ENCODE assay signal across 22 cellular contexts in the genomic region with DNA sequence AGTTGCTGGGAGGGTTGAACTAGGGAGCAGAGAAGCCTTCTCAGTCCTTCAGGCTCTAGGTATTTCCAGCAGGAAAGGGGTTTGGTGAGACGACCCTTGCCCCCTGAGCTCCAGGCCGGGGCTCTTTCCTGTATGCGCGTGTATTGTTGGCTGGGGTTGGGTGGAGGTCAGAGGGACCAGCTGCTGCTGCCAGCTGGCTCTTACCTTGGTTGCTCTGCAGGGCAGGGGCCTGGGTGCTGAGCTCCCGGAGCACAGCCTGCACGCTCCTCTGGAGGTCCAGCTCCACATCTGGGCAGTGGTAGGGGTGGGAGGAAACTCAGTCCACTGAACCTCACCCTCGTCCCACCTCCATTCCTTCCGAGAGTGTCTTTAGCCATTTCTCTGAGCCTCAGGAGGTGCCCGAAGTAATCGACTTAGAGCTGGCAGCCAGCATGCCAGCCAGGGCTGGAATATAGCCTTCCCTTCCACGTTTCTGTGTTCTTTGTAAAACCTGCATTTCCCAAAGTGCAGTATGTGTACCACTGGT. TPM values are rescaled to one million over a fixed set of nuclear protein-coding genes. Genes with fewer than 3 reads are reported as not detected.
A peak's percentile ranks its signal among the peaks of the same experiment; 100 is the strongest.
DNase-seq lines count a peak whose midpoint lies in the region; ATAC-seq and TF ChIP-seq lines count a peak whose summit lies in the region.
"Had no signal": no experiment of that assay in that cellular context is flagged by ENCODE, and none has a peak within 500 bp of the region (broad histone marks: within the 10 kb centered on the region; RNA-seq: fewer than 3 reads in every experiment).

No MANE protein-coding gene starts in this region.

- 42 to 69% methylated on average over 11 of the region's 11 CpGs for WGBS in sigmoid colon, 2 donors
- WGBS in ovary, 3 donors: 50 to 56% (median 53%) methylated on average over 11 of the region's 11 CpGs

- H3K36me3 Mint-ChIP-seq in activated CD8-positive, alpha-beta memory T cell treated with anti-CD3 and anti-CD28 coated beads, Interleukin-2, amount 10 ng/mL, durations not matched to agents 7 days and 5 days: no peaks in the 10 kb centered on the region

- H3K9me3 ChIP-seq in sigmoid colon (no peaks in the 10 kb centered on the region), ovary (no peaks in the 10 kb centered on the region)
- H3K9me3 ChIP-seq: BE2C, Peyer's patch, SJSA1 had no signal

- no peak overlapping the region for H3K27ac Mint-ChIP-seq in activated CD8-positive, alpha-beta memory T cell treated with anti-CD3 and anti-CD28 coated beads, Interleukin-2, amount 10 ng/mL, durations not matched to agents 7 days and 5 days
- H3K27ac Mint-ChIP-seq: IgD-negative memory B cell had no signal

- CTCF ChIA-PET in activated CD8-positive, alpha-beta memory T cell treated with anti-CD3 and anti-CD28 coated beads, Interleukin-2, amount 10 ng/mL, durations not matched to agents 7 days and 5 days (lab: Charles Lee): no interaction called here

- intact Hi-C loops in Right ventricle myocardium superior (cut with DNase I): no loop called here
- intact Hi-C loops in cardiac septum (cut with DNase I): no loop called here
- intact Hi-C loops in left colon (cut with DNase I, micrococcal nuclease): no loop called here
- intact Hi-C loops in sigmoid colon (cut with DNase I): no loop called here
- intact Hi-C loops in ovary (cut with DNase I): no loop called here

- H3K9me3 Mint-ChIP-seq in activated CD8-positive, alpha-beta memory T cell treated with anti-CD3 and anti-CD28 coated beads, Interleukin-2, amount 10 ng/mL, durations not matched to agents 7 days and 5 days (ENCODE audit: low read depth): no peaks in the 10 kb centered on the region
- H3K9me3 Mint-ChIP-seq: IgD-negative memory B cell had no signal

- H3K27me3 ChIP-seq in sigmoid colon (peaks cover 0 to 22% (median 0%) of the 10 kb centered on the region in 3 donors), ovary (no peaks in the 10 kb centered on the region)
- H3K27me3 ChIP-seq: BE2C, Peyer's patch, SJSA1 had no signal

- no peak for TF ChIP-seq EP300 in sigmoid colon (IDR thresholded peaks at IDR 0.05)
- no peak for TF ChIP-seq EP300 in ovary (IDR thresholded peaks at IDR 0.05)

- H3K4me3 ChIP-seq in sigmoid colon: no peak overlapping the region
- H3K4me3 ChIP-seq in ovary: no peak overlapping the region
- H3K4me3 ChIP-seq: GM23248, Peyer's patch, SJSA1 had no signal

- no peak for TF ChIP-seq POLR2A in sigmoid colon (IDR thresholded peaks at IDR 0.05)
- no peak for TF ChIP-seq POLR2A in ovary (IDR thresholded peaks at IDR 0.05)

- H3K36me3 ChIP-seq in sigmoid colon (no peaks in the 10 kb centered on the region), ovary (no peaks in the 10 kb centered on the region)
- H3K36me3 ChIP-seq: BE2C, Peyer's patch, SJSA1 had no signal

- no peak overlapping the region for H3K27ac ChIP-seq in sigmoid colon
- H3K27ac ChIP-seq in ovary: no peak overlapping the region
- H3K27ac ChIP-seq: GM23248, Peyer's patch, SJSA1 had no signal

- no peaks in the 10 kb centered on the region for H3K27me3 Mint-ChIP-seq in activated CD8-positive, alpha-beta memory T cell treated with anti-CD3 and anti-CD28 coated beads, Interleukin-2, amount 10 ng/mL, durations not matched to agents 7 days and 5 days
- H3K27me3 Mint-ChIP-seq: IgD-negative memory B cell had no signal

- H3K4me1 Mint-ChIP-seq in activated CD8-positive, alpha-beta memory T cell treated with anti-CD3 and anti-CD28 coated beads, Interleukin-2, amount 10 ng/mL, durations not matched to agents 7 days and 5 days: peaks cover 3% of the 10 kb centered on the region

- DNase-seq in Right ventricle myocardium superior (no peak), cardiac septum (ENCODE audit: low spot score) (no peak), left colon (no peak), sigmoid colon (peak; percentile 37), kidney tubule cell (ENCODE audit: low spot score) (no peak), ovary (no peak)
- peak; percentile 31 for DNase-seq in activated CD8-positive, alpha-beta memory T cell treated with anti-CD3 and anti-CD28 coated beads, Interleukin-2, amount 10 ng/mL, durations not matched to agents 7 days and 5 days
- DNase-seq: BE2C, DMS79 treated with DMSO at 0.1 percent for 48 hours, GM23248, HCEC 1CT, NCI-H1105, NCI-H146, NCI-H2029 treated with DMSO at 0.1 percent for 48 hours, NCI-H226, NCI-H510A treated with DMSO at 0.1 percent for 48 hours, NCI-H82 had no signal

- TF ChIP-seq CTCF in sigmoid colon (IDR thresholded peaks at IDR 0.05): no peak
- no peak for TF ChIP-seq CTCF in ovary (IDR thresholded peaks at IDR 0.05)

- H3K4me1 ChIP-seq in sigmoid colon (no peaks in the 10 kb centered on the region), ovary (ENCODE audit: insufficient read depth) (no peaks in the 10 kb centered on the region)
- H3K4me1 ChIP-seq: BE2C, Peyer's patch had no signal

- H3K4me3 Mint-ChIP-seq in activated CD8-positive, alpha-beta memory T cell treated with anti-CD3 and anti-CD28 coated beads, Interleukin-2, amount 10 ng/mL, durations not matched to agents 7 days and 5 days: no peak overlapping the region
- H3K4me3 Mint-ChIP-seq: IgD-negative memory B cell had no signal

- ATAC-seq in Right ventricle myocardium superior (ENCODE audit: poor library complexity) (peak; percentile 59), left colon (peak; percentile 20), HG02763 (IDR thresholded peaks at IDR 0.05; ENCODE audit: unreplicated experiment) (no peak)
- ATAC-seq in activated CD8-positive, alpha-beta memory T cell treated with anti-CD3 and anti-CD28 coated beads, Interleukin-2, amount 10 ng/mL, durations not matched to agents 7 days and 5 days: no peak

RNA-seq across cellular contexts. Expression of gene PIK3R6, which starts 28.0 kb away (rescaled TPM):
- total RNA-seq in Right ventricle myocardium superior (0.78 TPM), cardiac septum (1.00 TPM), left colon (under 1 TPM; 0.27 to 0.89 TPM), sigmoid colon (1 to 10 TPM in 1 of 4 donors, under 1 TPM in 1, not detected in 2; 0.54 to 1.1 TPM), ovary (under 1 TPM; 0.12 to 0.92 (median 0.20) TPM)
- 1 to 10 TPM; 1.3 to 4.9 TPM for total RNA-seq in activated CD8-positive, alpha-beta memory T cell treated with anti-CD3 and anti-CD28 coated beads, Interleukin-2, amount 10 ng/mL, durations not matched to agents 7 days and 5 days
- polyA plus RNA-seq in sigmoid colon (1 to 10 TPM in 1 of 3 donors, under 1 TPM in 2; 0.69 to 1.2 (median 0.77) TPM), ovary (under 1 TPM; 0.25 to 0.93 TPM)
- total RNA-seq: OCI-LY7, SJSA1 had no signal

RNA-seq across cellular contexts. Expression of gene MFSD6L, which starts 40.3 kb away (rescaled TPM):
- total RNA-seq in Right ventricle myocardium superior (0.11 TPM), cardiac septum (not detected), left colon (1 to 10 TPM; 5.1 to 6.8 TPM), sigmoid colon (not detected), ovary (1 to 10 TPM in 1 of 7 donors, under 1 TPM in 4, not detected in 2; 0.13 to 2.2 (median 0.48) TPM)
- total RNA-seq in activated CD8-positive, alpha-beta memory T cell treated with anti-CD3 and anti-CD28 coated beads, Interleukin-2, amount 10 ng/mL, durations not matched to agents 7 days and 5 days: under 1 TPM; 0.12 to 0.38 TPM
- polyA plus RNA-seq in sigmoid colon (1 to 10 TPM in 2 of 3 donors, under 1 TPM in 1; 0.69 to 4.9 (median 1.2) TPM), ovary (not detected)
- total RNA-seq: GM23248, OCI-LY7, SJSA1 had no signal
- polyA plus RNA-seq: GM23248, IgD-negative memory B cell had no signal

Comparison
In these comparisons a context has a peak if more than half of its experiments do, and no peak if none do; other contexts are left out.
1. ATAC-seq: peak in Right ventricle myocardium superior (single experiment) and left colon (single experiment); none in activated CD8-positive, alpha-beta memory T cell treated with anti-CD3 and anti-CD28 coated beads, Interleukin-2, amount 10 ng/mL, durations not matched to agents 7 days and 5 days (single experiment) and HG02763 (single experiment).
2. DNase-seq: peak in activated CD8-positive, alpha-beta memory T cell treated with anti-CD3 and anti-CD28 coated beads, Interleukin-2, amount 10 ng/mL, durations not matched to agents 7 days and 5 days (single experiment) and sigmoid colon (single experiment); none in Right ventricle myocardium superior (single experiment), cardiac septum (single experiment), left colon (0 of 2), kidney tubule cell (single experiment) and ovary (0 of 5).